In genomic region chr9:120937596-120937995, GRCh38 we compare ENCODE assay signal across 13 cellular contexts. TPM values are rescaled to one million over a fixed set of nuclear protein-coding genes. Genes with fewer than 3 reads are reported as not detected.
DNase-seq lines count a peak whose midpoint lies in the region; ATAC-seq, FAIRE-seq and TF ChIP-seq lines count a peak whose summit lies in the region.
"Had no signal": no experiment of that assay in that cellular context is flagged by ENCODE, and none has a peak within 500 bp of the region (broad histone marks: within the 10 kb centered on the region; RNA-seq: fewer than 3 reads in every experiment).

No MANE protein-coding gene starts in this region.

- no peak for FAIRE-seq in astrocyte (lab: Jason Lieb, UNC)

- no peaks in the 10 kb centered on the region for H3K36me3 Mint-ChIP-seq in activated CD4-positive, alpha-beta T cell treated with anti-CD3 and anti-CD28 coated beads for 36 hours (ENCODE audit: low read depth)
- no peaks in the 10 kb centered on the region for H3K36me3 Mint-ChIP-seq in astrocyte (ENCODE audit: low read depth, unreplicated experiment)

- WGBS in thyroid gland, 2 donors, result 53 to 61% methylated on average over 1 of the region's 1 CpG

- POLR2A ChIA-PET in activated CD4-positive, alpha-beta T cell treated with anti-CD3 and anti-CD28 coated beads for 36 hours (lab: Charles Lee), result interaction anchor here (0.9 kb wide), 1 partner anchor 144 kb away, joined by 3 read pairs; the partner anchor contains the start of gene FBXW2

- H3K4me3 ChIP-seq in astrocyte (ENCODE audit: insufficient read depth, low read depth, low read length) (no peak overlapping the region), left lung (no peak overlapping the region), thyroid gland (replicated peaks in 1 of 3) (no peak overlapping the region)

- TF ChIP-seq POLR2A in thyroid gland (IDR thresholded peaks at IDR 0.05), result no peak

- no peak overlapping the region for H2AFZ ChIP-seq in astrocyte (ENCODE audit: low read depth, low read length)

- peaks cover 49% of the 10 kb centered on the region for H3K4me1 Mint-ChIP-seq in activated CD4-positive, alpha-beta T cell treated with anti-CD3 and anti-CD28 coated beads for 36 hours
- H3K4me1 Mint-ChIP-seq in astrocyte (ENCODE audit: low read depth, unreplicated experiment), result peaks cover 23% of the 10 kb centered on the region

- ATAC-seq in activated CD4-positive, alpha-beta T cell treated with anti-CD3 and anti-CD28 coated beads for 36 hours, result no peak
- peak; percentile 32 for ATAC-seq in left lung
- no peak for ATAC-seq in left colon

- intact Hi-C loops in activated CD4-positive, alpha-beta T cell treated with anti-CD3 and anti-CD28 coated beads for 36 hours (cut with DNase I, micrococcal nuclease), result loop anchor here (2.0 to 10.0 kb wide), 3 partner anchors 69 to 353 kb away; partner anchors contain the start of gene CDK5RAP2 (in 1 of the 2)
- intact Hi-C loops in left lung (cut with DNase I) (loop anchor here in 1 of 2 donors (5.0 kb wide), 1 partner anchor 65 kb away; no protein-coding TSS in a partner anchor), thyroid gland (cut with DNase I) (loop anchor here (5.0 kb wide), 2 partner anchors 60 to 180 kb away; partner anchors contain the start of gene PHF19), left colon (cut with DNase I, micrococcal nuclease) (loop anchor here in 1 of 2 donors (5.0 to 10.0 kb wide), 2 partner anchors 70 to 183 kb away; no protein-coding TSS in a partner anchor)

- H3K9ac ChIP-seq in astrocyte (ENCODE audit: low read length), result no peak overlapping the region

- no peaks in the 10 kb centered on the region for H3K27me3 ChIP-seq in astrocyte (ENCODE audit: insufficient read depth, low read length)
- no peaks in the 10 kb centered on the region for H3K27me3 ChIP-seq in left lung
- H3K27me3 ChIP-seq in thyroid gland, result no peaks in the 10 kb centered on the region

- H4K20me1 ChIP-seq in astrocyte (ENCODE audit: insufficient read depth, low read length), result no peaks in the 10 kb centered on the region

- no peak for DNase-seq in activated CD4-positive, alpha-beta T cell treated with anti-CD3 and anti-CD28 coated beads for 36 hours
- DNase-seq in activated CD4-positive, alpha-beta T cell treated with anti-CD3 and anti-CD28 coated beads for 4 hours, result no peak
- DNase-seq in astrocyte (ENCODE audit: low read depth), result peak; percentile 79
- DNase-seq in left lung, result no peak
- no peak for DNase-seq in thyroid gland
- DNase-seq in putamen (ENCODE audit: low spot score), result no peak
- no peak for DNase-seq in KG1 (lab: John Stamatoyannopoulos, UW)
- no peak for DNase-seq in left colon
- DNase-seq: effector CD4-positive, alpha-beta T cell; H7; NCI-H1048; T1000 had no signal

- H3K27me3 Mint-ChIP-seq in activated CD4-positive, alpha-beta T cell treated with anti-CD3 and anti-CD28 coated beads for 36 hours, result no peaks in the 10 kb centered on the region
- no peaks in the 10 kb centered on the region for H3K27me3 Mint-ChIP-seq in astrocyte (ENCODE audit: low read depth, unreplicated experiment)

- no peaks in the 10 kb centered on the region for H3K9me3 Mint-ChIP-seq in activated CD4-positive, alpha-beta T cell treated with anti-CD3 and anti-CD28 coated beads for 36 hours (ENCODE audit: low read depth)
- H3K9me3 Mint-ChIP-seq in astrocyte (ENCODE audit: unreplicated experiment), result no peaks in the 10 kb centered on the region
- H3K9me3 Mint-ChIP-seq: activated T-helper 2 cell treated with anti-CD3 and anti-CD28 coated beads, Interferon-gamma antibody, Interleukin-2, Interleukin-4, amounts not matched to agents 10 μg/mL and 5 μg/mL and 100 μg/mL, durations not matched to agents 14 hours and 24 hours and 36 hours had no signal

- H3K27ac Mint-ChIP-seq in activated CD4-positive, alpha-beta T cell treated with anti-CD3 and anti-CD28 coated beads for 36 hours, result peak overlapping the region; percentile 93
- no peak overlapping the region for H3K27ac Mint-ChIP-seq in astrocyte (ENCODE audit: unreplicated experiment)

- H3K27ac ChIP-seq in astrocyte (ENCODE audit: low read depth, low read length) (peak overlapping the region; percentile 15), left lung (peak overlapping the region; percentile 77 to 86), thyroid gland (peak overlapping the region; percentile 53 to 91 (median 78))

- no peak overlapping the region for H3K4me3 Mint-ChIP-seq in activated CD4-positive, alpha-beta T cell treated with anti-CD3 and anti-CD28 coated beads for 36 hours
- H3K4me3 Mint-ChIP-seq in astrocyte (ENCODE audit: unreplicated experiment), result no peak overlapping the region

- H3K4me1 ChIP-seq in astrocyte (ENCODE audit: insufficient read depth, low read length) (peaks cover 30% of the 10 kb centered on the region), left lung (peaks cover 45 to 64% of the 10 kb centered on the region in 2 donors), thyroid gland (peaks cover 40 to 55% of the 10 kb centered on the region in 2 donors)

- H3K9me3 ChIP-seq in astrocyte (ENCODE audit: insufficient read depth, low read depth, low read length) (no peaks in the 10 kb centered on the region), left lung (no peaks in the 10 kb centered on the region), thyroid gland (no peaks in the 10 kb centered on the region)

- H3K36me3 ChIP-seq in astrocyte (ENCODE audit: insufficient read depth, low read length), result no peaks in the 10 kb centered on the region
- no peaks in the 10 kb centered on the region for H3K36me3 ChIP-seq in left lung
- H3K36me3 ChIP-seq in thyroid gland, result no peaks in the 10 kb centered on the region

- no peaks in the 10 kb centered on the region for H3K79me2 ChIP-seq in astrocyte (ENCODE audit: insufficient read depth, low read length)

- TF ChIP-seq CTCF in astrocyte (IDR thresholded peaks at IDR 0.05; ENCODE audit: insufficient read depth, low read depth, low read length) (no peak), left lung (IDR thresholded peaks at IDR 0.05) (no peak), thyroid gland (IDR thresholded peaks at IDR 0.05) (no peak)

- CTCF ChIA-PET in activated CD4-positive, alpha-beta T cell treated with anti-CD3 and anti-CD28 coated beads for 36 hours (lab: Charles Lee), result interaction anchor here (0.9 to 4.7 kb wide), 13 partner anchors 13 to 182 kb away, joined by 3 to 29 read pairs (median 4); no protein-coding TSS in a partner anchor

- H3K4me2 ChIP-seq in astrocyte (ENCODE audit: low read length), result peak overlapping the region; percentile 25

RNA-seq across cellular contexts. Expression of gene TRAF1, which starts 11.0 kb away (rescaled TPM):
- total RNA-seq in activated CD4-positive, alpha-beta T cell treated with anti-CD3 and anti-CD28 coated beads for 36 hours, result 100 to 1,000 TPM; 103 to 113 TPM
- total RNA-seq in astrocyte (4.2 and 4.7 TPM in 2 replicates), left lung (1 to 10 TPM; 4.4 to 6.8 TPM), thyroid gland (1 to 10 TPM; 5.7 to 7.8 (median 6.6) TPM), left colon (1 to 10 TPM; 2.2 to 2.8 TPM)

Comparison
In these comparisons a context has a peak if more than half of its experiments do, and no peak if none do; other contexts are left out.
1. H3K27ac ChIP-seq: peak in every context shown above with its lines; median percentile 82 in left lung; 78 in thyroid gland; 15 in astrocyte.
2. RNA of gene TRAF1, which starts 11.0 kb away (total RNA-seq): 103 to 113 TPM in activated CD4-positive, alpha-beta T cell treated with anti-CD3 and anti-CD28 coated beads for 36 hours; 4.4 to 6.8 TPM in left lung, 5.7 to 7.8 TPM in thyroid gland, 4.2 to 4.7 TPM in astrocyte and 2.2 to 2.8 TPM in left colon; every median in the first group is over 10 times any median in the second.